ENCODE assay signal across 33 cellular contexts in genomic region chr6:35550437-35550836, GRCh38. TPM values are rescaled to one million over a fixed set of nuclear protein-coding genes. Genes with fewer than 3 reads are reported as not detected.
"Had no signal": no experiment of that assay in that cellular context is flagged by ENCODE, and none has a peak within 500 bp of the region (broad histone marks: within the 10 kb centered on the region; RNA-seq: fewer than 3 reads in every experiment).

No MANE protein-coding gene starts in this region.

- H3K4me1 Mint-ChIP-seq: activated CD4-positive, alpha-beta T cell treated with anti-CD3 and anti-CD28 coated beads for 36 hours; activated CD4-positive, alpha-beta T cell treated with anti-CD3 and anti-CD28 coated beads, Interleukin-2, amount 10 ng/mL, durations not matched to agents 24 days and 14 days; activated naive CD4-positive, alpha-beta T cell treated with anti-CD3 and anti-CD28 coated beads, Interleukin-2, amount 10 ng/mL, durations not matched to agents 7 days and 5 days; activated naive CD8-positive, alpha-beta T cell treated with anti-CD3 and anti-CD28 coated beads, Interleukin-2, amount 50 U/mL, for 24 hours had no signal

- DNase-seq: activated CD4-positive, alpha-beta memory T cell treated with anti-CD3 and anti-CD28 coated beads for 36 hours; activated CD4-positive, alpha-beta T cell treated with anti-CD3 and anti-CD28 coated beads for 36 hours; activated CD4-positive, alpha-beta T cell treated with anti-CD3 and anti-CD28 coated beads, Interleukin-2, amount 10 ng/mL, durations not matched to agents 24 days and 14 days; activated CD4-positive, CD25-positive, alpha-beta regulatory T cell; activated CD4-positive, CD25-positive, alpha-beta regulatory T cell treated with anti-CD3 and anti-CD28 coated beads, Interleukin-2, amount 50 U/mL, for 72 hours; activated CD8-positive, alpha-beta memory T cell treated with anti-CD3 and anti-CD28 coated beads, Interleukin-2, amount 50 U/mL, for 48 hours; activated gamma-delta T cell; activated naive CD4-positive, alpha-beta T cell; activated naive CD4-positive, alpha-beta T cell treated with anti-CD3 and anti-CD28 coated beads, Interleukin-2, amount 10 ng/mL, durations not matched to agents 7 days and 5 days; activated naive CD8-positive, alpha-beta T cell treated with anti-CD3 and anti-CD28 coated beads, Interleukin-2, amount 50 U/mL, for 24 hours; activated T-cell treated with anti-CD3 and anti-CD28 coated beads for 4 hours; activated T-cell treated with anti-CD3 and anti-CD28 coated beads, Interleukin-2, amount 50 U/mL, for 24 hours; activated T-cell treated with anti-CD3 and anti-CD28 coated beads, Interleukin-2, amount 50 U/mL, for 72 hours; adrenal gland; amygdala; body of pancreas; caudate nucleus; colonic mucosa; effector CD8-positive, alpha-beta T cell; esophagus squamous epithelium; foreskin melanocyte; heart right ventricle; T-helper 2 cell had no signal

- H3K4me3 ChIP-seq: adrenal gland, body of pancreas, colonic mucosa, esophagus squamous epithelium, gastroesophageal sphincter, heart right ventricle had no signal

- H3K27me3 Mint-ChIP-seq: activated CD4-positive, alpha-beta T cell treated with anti-CD3 and anti-CD28 coated beads for 36 hours had no signal

- H3K27ac Mint-ChIP-seq: activated CD4-positive, alpha-beta memory T cell treated with anti-CD3 and anti-CD28 coated beads for 36 hours; activated CD4-positive, alpha-beta T cell treated with anti-CD3 and anti-CD28 coated beads for 36 hours; activated CD4-positive, alpha-beta T cell treated with anti-CD3 and anti-CD28 coated beads, Interleukin-2, amount 10 ng/mL, durations not matched to agents 24 days and 14 days; activated naive CD4-positive, alpha-beta T cell treated with anti-CD3 and anti-CD28 coated beads, Interleukin-2, amount 10 ng/mL, durations not matched to agents 7 days and 5 days; activated naive CD8-positive, alpha-beta T cell treated with anti-CD3 and anti-CD28 coated beads, Interleukin-2, amount 50 U/mL, for 24 hours; activated T-cell treated with anti-CD3 and anti-CD28 coated beads, Interleukin-2, amount 50 U/mL, for 24 hours; activated T-cell treated with anti-CD3 and anti-CD28 coated beads, Interleukin-2, amount 50 U/mL, for 72 hours had no signal

- H3K4me3 Mint-ChIP-seq: activated CD4-positive, alpha-beta memory T cell treated with anti-CD3 and anti-CD28 coated beads for 36 hours; activated CD4-positive, alpha-beta T cell treated with anti-CD3 and anti-CD28 coated beads for 36 hours; activated CD4-positive, alpha-beta T cell treated with anti-CD3 and anti-CD28 coated beads, Interleukin-2, amount 10 ng/mL, durations not matched to agents 24 days and 14 days; activated naive CD4-positive, alpha-beta T cell treated with anti-CD3 and anti-CD28 coated beads, Interleukin-2, amount 10 ng/mL, durations not matched to agents 7 days and 5 days; activated naive CD8-positive, alpha-beta T cell treated with anti-CD3 and anti-CD28 coated beads, Interleukin-2, amount 50 U/mL, for 24 hours; activated T-cell treated with anti-CD3 and anti-CD28 coated beads, Interleukin-2, amount 50 U/mL, for 24 hours; activated T-cell treated with anti-CD3 and anti-CD28 coated beads, Interleukin-2, amount 50 U/mL, for 72 hours had no signal

- H3K27me3 ChIP-seq: adrenal gland, body of pancreas, colonic mucosa had no signal

- H3K9me3 ChIP-seq: body of pancreas, colonic mucosa had no signal

- ATAC-seq: activated CD4-positive, alpha-beta T cell treated with anti-CD3 and anti-CD28 coated beads for 36 hours; activated naive CD4-positive, alpha-beta T cell treated with anti-CD3 and anti-CD28 coated beads, Interleukin-2, amount 50 U/mL, for 72 hours; activated naive CD8-positive, alpha-beta T cell treated with anti-CD3 and anti-CD28 coated beads, Interleukin-2, amount 50 U/mL, for 24 hours; activated T-cell treated with anti-CD3 and anti-CD28 coated beads, Interleukin-2, amount 50 U/mL, for 72 hours; body of pancreas; gastroesophageal sphincter; heart right ventricle had no signal

- H3K36me3 ChIP-seq: adrenal gland, colonic mucosa, esophagus squamous epithelium, gastroesophageal sphincter, heart right ventricle had no signal

- H3K4me1 ChIP-seq: adrenal gland, body of pancreas, colonic mucosa, gastroesophageal sphincter, heart right ventricle had no signal

- H3K27ac ChIP-seq: adrenal gland, body of pancreas, colonic mucosa, epithelial cell of prostate, esophagus squamous epithelium, gastroesophageal sphincter, heart right ventricle had no signal

RNA-seq across cellular contexts. Expression of gene TULP1, which starts 37.7 kb away (rescaled TPM):
- total RNA-seq: activated CD4-positive, alpha-beta memory T cell treated with anti-CD3 and anti-CD28 coated beads for 36 hours; activated CD4-positive, alpha-beta T cell treated with anti-CD3 and anti-CD28 coated beads for 36 hours; activated CD4-positive, alpha-beta T cell treated with anti-CD3 and anti-CD28 coated beads, Interleukin-2, amount 10 ng/mL, durations not matched to agents 24 days and 14 days; activated naive CD4-positive, alpha-beta T cell treated with anti-CD3 and anti-CD28 coated beads, Interleukin-2, amount 50 U/mL, for 72 hours; activated T-cell treated with anti-CD3 and anti-CD28 coated beads, Interleukin-2, amount 50 U/mL, for 72 hours; adrenal gland; aorta; body of pancreas; colonic mucosa; dermis microvascular lymphatic vessel endothelial cell; endothelial cell of umbilical vein; esophagus squamous epithelium; fibroblast of lung; fibroblast of villous mesenchyme; glomerular endothelial cell; heart right ventricle; T-helper 1 cell treated with Interleukin-12 subunit alpha and Interleukin-12 subunit beta and Interleukin-4 antibody, amounts not matched to agents 30 ng/mL and 1 ng/mL, for 36 hours had no signal
- polyA plus RNA-seq: endothelial cell of umbilical vein, fibroblast of lung had no signal
